In the genomic region with DNA sequence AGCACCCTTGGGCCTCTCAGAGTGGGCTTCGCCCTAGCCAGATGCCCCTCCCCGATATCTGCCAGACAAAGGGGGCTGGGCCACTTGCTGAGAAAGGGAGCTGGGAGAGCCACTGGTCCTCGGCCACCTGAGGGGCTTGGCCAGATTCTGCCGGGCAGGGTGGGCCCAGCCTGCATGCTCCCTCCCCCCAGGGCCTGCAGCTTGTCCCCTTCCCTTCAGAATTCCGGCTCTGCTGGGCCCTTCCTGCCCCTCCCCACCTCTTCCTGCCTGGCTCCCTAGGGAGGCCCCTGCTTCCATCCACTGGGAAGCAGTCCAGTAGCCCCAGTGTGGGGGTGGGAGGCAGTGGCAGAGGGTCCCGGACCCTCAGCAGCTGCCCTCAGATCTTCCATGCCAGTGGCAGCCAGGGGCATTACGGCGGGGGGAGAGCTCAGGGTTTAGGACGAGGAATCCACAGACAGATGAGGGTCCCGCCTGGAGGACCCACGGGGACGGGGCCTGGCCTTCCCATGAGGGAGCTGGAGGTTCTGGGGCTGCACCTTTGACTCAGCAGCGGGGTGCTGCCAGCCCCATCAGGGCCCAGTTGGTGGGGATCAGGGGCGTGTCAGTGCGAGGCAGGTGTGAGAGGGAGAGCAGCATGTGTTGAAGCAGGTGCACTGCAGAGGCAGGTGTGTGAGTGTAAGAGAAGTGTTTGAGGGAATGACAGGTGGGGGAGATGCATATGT, we compare ENCODE assay signal across 8 cellular contexts. TPM values are rescaled to one million over a fixed set of nuclear protein-coding genes. Genes with fewer than 3 reads are reported as not detected.
DNase-seq lines count a peak whose midpoint lies in the region; ATAC-seq lines count a peak whose summit lies in the region.
"Had no signal": no experiment of that assay in that cellular context is flagged by ENCODE, and none has a peak within 500 bp of the region (broad histone marks: within the 10 kb centered on the region; RNA-seq: fewer than 3 reads in every experiment).

No MANE protein-coding gene starts in this region.

- no peaks in the 10 kb centered on the region for H3K36me3 ChIP-seq in urinary bladder (ENCODE audit: insufficient read depth)

- H3K4me3 Mint-ChIP-seq in activated T-cell treated with anti-CD3 and anti-CD28 coated beads, Interleukin-2, amount 50 U/mL, for 72 hours = peak overlapping the region; percentile 5 to 34

- no peaks in the 10 kb centered on the region for H3K9me3 Mint-ChIP-seq in activated T-cell treated with anti-CD3 and anti-CD28 coated beads, Interleukin-2, amount 50 U/mL, for 72 hours

- WGBS in urinary bladder = 50% methylated on average over 15 of the region's 15 CpGs

- H3K4me1 ChIP-seq in urinary bladder (ENCODE audit: insufficient read depth) = peaks cover 2% of the 10 kb centered on the region

- DNase-seq in activated T-cell treated with anti-CD3 and anti-CD28 coated beads, Interleukin-2, amount 50 U/mL, for 72 hours = no peak
- DNase-seq in activated T-cell treated with anti-CD3 and anti-CD28 coated beads for 4 hours (no peak), putamen (ENCODE audit: low spot score) (no peak)
- DNase-seq: GOT3, NCI-H446 treated with DMSO at 0.1 percent for 48 hours had no signal

- peaks cover 20% of the 10 kb centered on the region for H3K27me3 Mint-ChIP-seq in activated T-cell treated with anti-CD3 and anti-CD28 coated beads, Interleukin-2, amount 50 U/mL, for 72 hours (ENCODE audit: low read depth)

- H3K27ac ChIP-seq in layer of hippocampus (ENCODE audit: low read depth, low read length) (peak overlapping the region; percentile 89), urinary bladder (ENCODE audit: low read depth) (peak overlapping the region; percentile 68)

- no peak overlapping the region for H3K27ac Mint-ChIP-seq in activated T-cell treated with anti-CD3 and anti-CD28 coated beads, Interleukin-2, amount 50 U/mL, for 72 hours

- peaks cover 25% of the 10 kb centered on the region for H3K4me1 Mint-ChIP-seq in activated T-cell treated with anti-CD3 and anti-CD28 coated beads, Interleukin-2, amount 50 U/mL, for 72 hours (ENCODE audit: low read depth)

- H3K27me3 ChIP-seq in layer of hippocampus (ENCODE audit: control insufficient read depth, insufficient read depth, low read length) = peaks cover 2% of the 10 kb centered on the region

- peaks cover 4 to 6% of the 10 kb centered on the region in 2 donors for H3K36me3 Mint-ChIP-seq in activated T-cell treated with anti-CD3 and anti-CD28 coated beads, Interleukin-2, amount 50 U/mL, for 72 hours (ENCODE audit: insufficient read depth in 2 of 2)

- ATAC-seq in activated T-cell treated with anti-CD3 and anti-CD28 coated beads, Interleukin-2, amount 50 U/mL, for 72 hours (replicated peaks in 1 of 2) = no peak
- no peak for ATAC-seq in HG03571 (IDR thresholded peaks at IDR 0.05; ENCODE audit: unreplicated experiment)

- no peak overlapping the region for H3K4me3 ChIP-seq in urinary bladder (ENCODE audit: low read depth, low read length)

RNA-seq across cellular contexts. Expression of a gene that starts 2.5 kb away (rescaled TPM):
- total RNA-seq in activated T-cell treated with anti-CD3 and anti-CD28 coated beads, Interleukin-2, amount 50 U/mL, for 72 hours = 1 to 10 TPM; 1.1 to 1.3 TPM
- total RNA-seq in urinary bladder = 53.7 TPM
- polyA plus RNA-seq in urinary bladder = 245 TPM

RNA-seq across cellular contexts. Expression of a gene that starts 9.6 kb away (rescaled TPM):
- 100 to 1,000 TPM; 146 to 174 TPM for total RNA-seq in activated T-cell treated with anti-CD3 and anti-CD28 coated beads, Interleukin-2, amount 50 U/mL, for 72 hours
- total RNA-seq in urinary bladder = 9.4 TPM
- 92.4 TPM for polyA plus RNA-seq in urinary bladder

RNA-seq across cellular contexts. Expression of a gene that starts 13.9 kb away (rescaled TPM):
- total RNA-seq in activated T-cell treated with anti-CD3 and anti-CD28 coated beads, Interleukin-2, amount 50 U/mL, for 72 hours = 10 to 100 TPM; 33.0 to 36.9 TPM
- total RNA-seq in urinary bladder = 4.2 TPM
- 10.6 TPM for polyA plus RNA-seq in urinary bladder

RNA-seq across cellular contexts. Expression of a gene that starts 49.3 kb away (rescaled TPM):
- total RNA-seq in activated T-cell treated with anti-CD3 and anti-CD28 coated beads, Interleukin-2, amount 50 U/mL, for 72 hours = 1 to 10 TPM; 6.3 to 7.9 TPM
- total RNA-seq in urinary bladder = 1.3 TPM
- 6.7 TPM for polyA plus RNA-seq in urinary bladder

RNA-seq across cellular contexts. Expression of a gene that starts 57.5 kb away (rescaled TPM):
- total RNA-seq in activated T-cell treated with anti-CD3 and anti-CD28 coated beads, Interleukin-2, amount 50 U/mL, for 72 hours = 100 to 1,000 TPM; 125 to 140 TPM
- total RNA-seq in urinary bladder = 51.5 TPM
- polyA plus RNA-seq in urinary bladder = 67.3 TPM

Comparison
In these comparisons a context has a peak if more than half of its experiments do, and no peak if none do; other contexts are left out.
1. RNA of a gene that starts 2.5 kb away (total RNA-seq): 53.7 TPM in urinary bladder (single experiment); 1.1 to 1.3 TPM in activated T-cell treated with anti-CD3 and anti-CD28 coated beads, Interleukin-2, amount 50 U/mL, for 72 hours; every median in the first group is over 10 times any median in the second.
2. RNA of a gene that starts 9.6 kb away (total RNA-seq): 146 to 174 TPM in activated T-cell treated with anti-CD3 and anti-CD28 coated beads, Interleukin-2, amount 50 U/mL, for 72 hours; 9.4 TPM in urinary bladder (single experiment); every median in the first group is over 10 times any median in the second.